10 cellular contexts compared by ENCODE assay signal in genomic region chr9:122561446-122561845, GRCh38. TPM values are rescaled to one million over a fixed set of nuclear protein-coding genes. Genes with fewer than 3 reads are reported as not detected.
"Had no signal": no experiment of that assay in that cellular context is flagged by ENCODE, and none has a peak within 500 bp of the region (broad histone marks: within the 10 kb centered on the region; RNA-seq: fewer than 3 reads in every experiment).

No MANE protein-coding gene starts in this region.

- H3K9me3 ChIP-seq: HAP-1 had no signal

- DNase-seq: GOT3, H7, HFFc6 had no signal

- H3K4me1 ChIP-seq: HAP-1 had no signal

- ATAC-seq: HCT116, HepG2 had no signal

- H3K27ac ChIP-seq: HL-60 had no signal

- H3K9me3 Mint-ChIP-seq: HFFc6 had no signal

- H3K4me3 ChIP-seq: HAP-1 had no signal

- H3K36me3 ChIP-seq: HAP-1 had no signal

- H3K27ac Mint-ChIP-seq: HFFc6, IgD-negative memory B cell had no signal

- H3K4me3 Mint-ChIP-seq: HFFc6, IgD-negative memory B cell had no signal

RNA-seq across cellular contexts. Expression of gene OR1N2, which starts 8.5 kb away (rescaled TPM):
- total RNA-seq: H4, H7, HepG2, HFFc6, HT1080 had no signal
- polyA plus RNA-seq: HepG2, IgD-negative memory B cell had no signal

RNA-seq across cellular contexts. Expression of gene OR1L8, which starts 21.7 kb away (rescaled TPM):
- total RNA-seq: H4, H7, HepG2, HFFc6, HT1080 had no signal
- polyA plus RNA-seq: HepG2, IgD-negative memory B cell had no signal

RNA-seq across cellular contexts. Expression of gene OR1N1, which starts 34.4 kb away (rescaled TPM):
- total RNA-seq: H4, H7, HepG2, HFFc6, HT1080 had no signal
- polyA plus RNA-seq: HepG2, IgD-negative memory B cell had no signal

RNA-seq across cellular contexts. Expression of gene OR1J4, which starts 42.5 kb away (rescaled TPM):
- total RNA-seq: H4, H7, HepG2, HFFc6, HT1080 had no signal
- polyA plus RNA-seq: HepG2, IgD-negative memory B cell had no signal

RNA-seq across cellular contexts. Expression of gene OR1J2, which starts 50.8 kb away (rescaled TPM):
- total RNA-seq: H4, H7, HepG2, HFFc6, HT1080 had no signal
- polyA plus RNA-seq: HepG2, IgD-negative memory B cell had no signal
